ENCODE assay signal across 1 cellular context in the genomic region with DNA sequence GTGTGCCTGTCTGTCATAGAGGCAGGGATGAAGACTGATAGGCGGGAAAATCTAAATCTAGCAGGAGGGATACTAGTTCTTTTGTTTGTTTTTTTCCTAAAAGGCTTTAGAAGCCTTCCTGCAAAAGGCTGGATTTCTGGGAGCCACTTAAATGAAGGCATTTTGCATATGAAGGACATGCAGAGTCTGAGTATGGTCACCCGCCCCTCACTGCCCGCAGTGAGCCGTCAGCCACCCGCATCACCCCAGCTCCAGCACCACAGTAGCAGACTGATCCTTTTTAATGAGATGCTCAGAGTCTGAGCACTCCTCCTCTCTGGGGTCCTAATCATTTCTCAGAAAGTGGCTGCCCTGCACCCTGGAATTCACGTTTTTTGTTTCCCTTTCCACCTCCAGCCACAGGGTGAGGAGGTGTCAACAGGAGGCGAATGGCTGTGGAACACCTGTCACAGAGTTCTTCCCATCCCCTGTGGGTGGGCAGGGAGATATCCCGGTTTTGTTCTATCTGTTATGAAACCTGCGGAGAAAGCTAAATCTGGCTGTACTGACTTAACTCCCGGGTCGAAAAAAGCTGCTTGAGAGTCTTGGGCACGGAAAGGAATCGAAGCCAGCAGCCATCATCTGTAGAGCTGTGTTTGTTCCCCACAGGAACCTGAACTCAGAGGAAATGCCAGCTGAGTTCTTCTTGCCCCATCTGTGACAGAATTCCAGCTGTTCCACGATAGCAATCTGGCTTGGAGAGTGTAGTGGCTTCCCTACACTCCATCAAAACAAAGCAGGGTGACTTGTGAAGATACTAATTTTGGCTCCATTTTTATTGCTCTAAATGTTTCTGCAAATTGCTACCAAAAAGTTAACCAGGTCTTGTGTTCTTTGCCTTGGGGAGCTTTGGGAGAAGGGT.
TF ChIP-seq lines count a peak whose summit lies in the region.

No MANE protein-coding gene starts in this region.

TF ChIP-seq in H1, 55 proteins besides CTCF, POLR2A, EP300 and RAD21 (continued from another document):
- TF ChIP-seq NRF1 (IDR thresholded peaks at IDR 0.05; ENCODE audit: low read depth, low read length) (no peak), BACH1 (IDR thresholded peaks at IDR 0.05; ENCODE audit: low read length) (no peak), CTBP2 (IDR thresholded peaks at IDR 0.05; ENCODE audit: borderline replicate concordance, insufficient read depth, insufficient read length, low read length) (no peak), TEAD4 (IDR thresholded peaks at IDR 0.05; ENCODE audit: low read depth, low read length) (no peak), RBBP5 (IDR thresholded peaks at IDR 0.05; ENCODE audit: borderline replicate concordance, low read depth, low read length) (no peak), TCF12 (IDR thresholded peaks at IDR 0.05; ENCODE audit: low read depth, low read length) (no peak), FOSL1 (IDR thresholded peaks at IDR 0.05; ENCODE audit: insufficient read depth, low read depth, low read length) (no peak), HDAC6 (IDR thresholded peaks at IDR 0.05; ENCODE audit: low read depth, low read length) (no peak), EGR1 (IDR thresholded peaks at IDR 0.05; ENCODE audit: borderline replicate concordance, low read depth, low read length) (no peak), POLR2AphosphoS5 (IDR thresholded peaks at IDR 0.05; ENCODE audit: low read depth, low read length) (no peak), KDM4A (IDR thresholded peaks at IDR 0.05; ENCODE audit: low read depth, low read length, severe bottlenecking) (no peak)
- TF ChIP-seq, protein P1, sequence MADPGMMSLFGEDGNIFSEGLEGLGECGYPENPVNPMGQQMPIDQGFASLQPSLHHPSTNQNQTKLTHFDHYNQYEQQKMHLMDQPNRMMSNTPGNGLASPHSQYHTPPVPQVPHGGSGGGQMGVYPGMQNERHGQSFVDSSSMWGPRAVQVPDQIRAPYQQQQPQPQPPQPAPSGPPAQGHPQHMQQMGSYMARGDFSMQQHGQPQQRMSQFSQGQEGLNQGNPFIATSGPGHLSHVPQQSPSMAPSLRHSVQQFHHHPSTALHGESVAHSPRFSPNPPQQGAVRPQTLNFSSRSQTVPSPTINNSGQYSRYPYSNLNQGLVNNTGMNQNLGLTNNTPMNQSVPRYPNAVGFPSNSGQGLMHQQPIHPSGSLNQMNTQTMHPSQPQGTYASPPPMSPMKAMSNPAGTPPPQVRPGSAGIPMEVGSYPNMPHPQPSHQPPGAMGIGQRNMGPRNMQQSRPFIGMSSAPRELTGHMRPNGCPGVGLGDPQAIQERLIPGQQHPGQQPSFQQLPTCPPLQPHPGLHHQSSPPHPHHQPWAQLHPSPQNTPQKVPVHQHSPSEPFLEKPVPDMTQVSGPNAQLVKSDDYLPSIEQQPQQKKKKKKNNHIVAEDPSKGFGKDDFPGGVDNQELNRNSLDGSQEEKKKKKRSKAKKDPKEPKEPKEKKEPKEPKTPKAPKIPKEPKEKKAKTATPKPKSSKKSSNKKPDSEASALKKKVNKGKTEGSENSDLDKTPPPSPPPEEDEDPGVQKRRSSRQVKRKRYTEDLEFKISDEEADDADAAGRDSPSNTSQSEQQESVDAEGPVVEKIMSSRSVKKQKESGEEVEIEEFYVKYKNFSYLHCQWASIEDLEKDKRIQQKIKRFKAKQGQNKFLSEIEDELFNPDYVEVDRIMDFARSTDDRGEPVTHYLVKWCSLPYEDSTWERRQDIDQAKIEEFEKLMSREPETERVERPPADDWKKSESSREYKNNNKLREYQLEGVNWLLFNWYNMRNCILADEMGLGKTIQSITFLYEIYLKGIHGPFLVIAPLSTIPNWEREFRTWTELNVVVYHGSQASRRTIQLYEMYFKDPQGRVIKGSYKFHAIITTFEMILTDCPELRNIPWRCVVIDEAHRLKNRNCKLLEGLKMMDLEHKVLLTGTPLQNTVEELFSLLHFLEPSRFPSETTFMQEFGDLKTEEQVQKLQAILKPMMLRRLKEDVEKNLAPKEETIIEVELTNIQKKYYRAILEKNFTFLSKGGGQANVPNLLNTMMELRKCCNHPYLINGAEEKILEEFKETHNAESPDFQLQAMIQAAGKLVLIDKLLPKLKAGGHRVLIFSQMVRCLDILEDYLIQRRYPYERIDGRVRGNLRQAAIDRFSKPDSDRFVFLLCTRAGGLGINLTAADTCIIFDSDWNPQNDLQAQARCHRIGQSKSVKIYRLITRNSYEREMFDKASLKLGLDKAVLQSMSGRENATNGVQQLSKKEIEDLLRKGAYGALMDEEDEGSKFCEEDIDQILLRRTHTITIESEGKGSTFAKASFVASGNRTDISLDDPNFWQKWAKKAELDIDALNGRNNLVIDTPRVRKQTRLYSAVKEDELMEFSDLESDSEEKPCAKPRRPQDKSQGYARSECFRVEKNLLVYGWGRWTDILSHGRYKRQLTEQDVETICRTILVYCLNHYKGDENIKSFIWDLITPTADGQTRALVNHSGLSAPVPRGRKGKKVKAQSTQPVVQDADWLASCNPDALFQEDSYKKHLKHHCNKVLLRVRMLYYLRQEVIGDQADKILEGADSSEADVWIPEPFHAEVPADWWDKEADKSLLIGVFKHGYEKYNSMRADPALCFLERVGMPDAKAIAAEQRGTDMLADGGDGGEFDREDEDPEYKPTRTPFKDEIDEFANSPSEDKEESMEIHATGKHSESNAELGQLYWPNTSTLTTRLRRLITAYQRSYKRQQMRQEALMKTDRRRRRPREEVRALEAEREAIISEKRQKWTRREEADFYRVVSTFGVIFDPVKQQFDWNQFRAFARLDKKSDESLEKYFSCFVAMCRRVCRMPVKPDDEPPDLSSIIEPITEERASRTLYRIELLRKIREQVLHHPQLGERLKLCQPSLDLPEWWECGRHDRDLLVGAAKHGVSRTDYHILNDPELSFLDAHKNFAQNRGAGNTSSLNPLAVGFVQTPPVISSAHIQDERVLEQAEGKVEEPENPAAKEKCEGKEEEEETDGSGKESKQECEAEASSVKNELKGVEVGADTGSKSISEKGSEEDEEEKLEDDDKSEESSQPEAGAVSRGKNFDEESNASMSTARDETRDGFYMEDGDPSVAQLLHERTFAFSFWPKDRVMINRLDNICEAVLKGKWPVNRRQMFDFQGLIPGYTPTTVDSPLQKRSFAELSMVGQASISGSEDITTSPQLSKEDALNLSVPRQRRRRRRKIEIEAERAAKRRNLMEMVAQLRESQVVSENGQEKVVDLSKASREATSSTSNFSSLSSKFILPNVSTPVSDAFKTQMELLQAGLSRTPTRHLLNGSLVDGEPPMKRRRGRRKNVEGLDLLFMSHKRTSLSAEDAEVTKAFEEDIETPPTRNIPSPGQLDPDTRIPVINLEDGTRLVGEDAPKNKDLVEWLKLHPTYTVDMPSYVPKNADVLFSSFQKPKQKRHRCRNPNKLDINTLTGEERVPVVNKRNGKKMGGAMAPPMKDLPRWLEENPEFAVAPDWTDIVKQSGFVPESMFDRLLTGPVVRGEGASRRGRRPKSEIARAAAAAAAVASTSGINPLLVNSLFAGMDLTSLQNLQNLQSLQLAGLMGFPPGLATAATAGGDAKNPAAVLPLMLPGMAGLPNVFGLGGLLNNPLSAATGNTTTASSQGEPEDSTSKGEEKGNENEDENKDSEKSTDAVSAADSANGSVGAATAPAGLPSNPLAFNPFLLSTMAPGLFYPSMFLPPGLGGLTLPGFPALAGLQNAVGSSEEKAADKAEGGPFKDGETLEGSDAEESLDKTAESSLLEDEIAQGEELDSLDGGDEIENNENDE (IDR thresholded peaks at IDR 0.05; ENCODE audit: insufficient replicate concordance, low read length) = no peak
